ENCODE assay signal across 9 cellular contexts in the genomic region with DNA sequence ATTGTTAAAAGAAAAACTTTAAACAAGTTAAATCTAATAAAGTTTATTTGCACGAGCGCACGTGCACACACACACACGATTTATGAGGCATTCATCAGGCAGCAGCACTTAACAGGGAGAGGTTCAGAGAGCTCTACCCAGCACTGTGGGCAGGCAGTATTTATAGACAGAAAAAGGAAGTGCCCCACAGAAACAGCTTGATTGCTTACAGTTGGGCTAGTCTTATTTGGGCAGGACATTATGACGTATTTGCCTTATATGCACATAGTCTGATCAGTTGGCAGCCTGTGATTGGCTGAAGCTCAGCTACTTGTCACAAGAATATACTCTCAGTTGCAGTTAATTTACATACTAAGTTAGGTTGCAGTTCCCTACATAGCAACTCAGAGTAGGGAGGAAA. TPM values are rescaled to one million over a fixed set of nuclear protein-coding genes. Genes with fewer than 3 reads are reported as not detected.
DNase-seq lines count a peak whose midpoint lies in the region; ATAC-seq, FAIRE-seq and TF ChIP-seq lines count a peak whose summit lies in the region.
"Had no signal": no experiment of that assay in that cellular context is flagged by ENCODE, and none has a peak within 500 bp of the region (broad histone marks: within the 10 kb centered on the region; RNA-seq: fewer than 3 reads in every experiment).

No MANE protein-coding gene starts in this region.

- peak; percentile 39 for DNase-seq in GM12864 (ENCODE audit: low read depth)
- no peak for DNase-seq in activated CD8-positive, alpha-beta T cell treated with anti-CD3 and anti-CD28 coated beads, Interleukin-2, amount 10 ng/mL, durations not matched to agents 7 days and 5 days
- DNase-seq in neural crest cell (ENCODE audit: low read depth, low spot score), result no peak
- DNase-seq in GM12892 (ENCODE audit: insufficient read length), result no peak
- no peak for DNase-seq in epidermal melanocyte (ENCODE audit: insufficient read length, low spot score)

- no peak for TF ChIP-seq POLR2A in GM12892 (IDR thresholded peaks at IDR 0.05; ENCODE audit: low read depth, low read length)

- ATAC-seq in activated CD8-positive, alpha-beta T cell treated with anti-CD3 and anti-CD28 coated beads, Interleukin-2, amount 10 ng/mL, durations not matched to agents 7 days and 5 days, result no peak
- ATAC-seq in GM19463 (IDR thresholded peaks at IDR 0.05; ENCODE audit: unreplicated experiment), result no peak
- no peak for ATAC-seq in HG02970 (IDR thresholded peaks at IDR 0.05; ENCODE audit: low FRiP score, unreplicated experiment)

- H3K4me1 Mint-ChIP-seq in IgD-negative memory B cell (peaks cover 22 to 38% (median 29%) of the 10 kb centered on the region in 3 donors), neural crest cell (peaks cover 39% of the 10 kb centered on the region)
- H3K4me1 Mint-ChIP-seq in activated CD8-positive, alpha-beta T cell treated with anti-CD3 and anti-CD28 coated beads, Interleukin-2, amount 10 ng/mL, durations not matched to agents 7 days and 5 days (ENCODE audit: low read depth), result peaks cover 30% of the 10 kb centered on the region

- peaks cover 0 to 4% (median 0%) of the 10 kb centered on the region in 3 donors for H3K9me3 Mint-ChIP-seq in IgD-negative memory B cell
- peaks cover 10% of the 10 kb centered on the region for H3K9me3 Mint-ChIP-seq in activated CD8-positive, alpha-beta T cell treated with anti-CD3 and anti-CD28 coated beads, Interleukin-2, amount 10 ng/mL, durations not matched to agents 7 days and 5 days (ENCODE audit: insufficient read depth)
- H3K9me3 Mint-ChIP-seq in neural crest cell, result peaks cover 5% of the 10 kb centered on the region

- peak overlapping the region; percentile 53 to 99 (median 92) for H3K4me3 Mint-ChIP-seq in IgD-negative memory B cell
- no peak overlapping the region for H3K4me3 Mint-ChIP-seq in activated CD8-positive, alpha-beta T cell treated with anti-CD3 and anti-CD28 coated beads, Interleukin-2, amount 10 ng/mL, durations not matched to agents 7 days and 5 days
- peak overlapping the region; percentile 98 for H3K4me3 Mint-ChIP-seq in neural crest cell

- TF ChIP-seq CTCF in GM12864 (IDR thresholded peaks at IDR 0.05; ENCODE audit: low read depth, low read length, missing control alignments) (no peak), neural crest cell (conservative IDR thresholded peaks at IDR 0.05) (no peak)

- CTCF ChIA-PET in activated CD8-positive, alpha-beta T cell treated with anti-CD3 and anti-CD28 coated beads, Interleukin-2, amount 10 ng/mL, durations not matched to agents 7 days and 5 days (lab: Charles Lee), result interaction anchor here (1.1 to 2.3 kb wide), 5 partner anchors 9 to 741 kb away, joined by 3 to 13 read pairs (median 5); no protein-coding TSS in a partner anchor

- no peaks in the 10 kb centered on the region for H3K36me3 Mint-ChIP-seq in IgD-negative memory B cell
- H3K36me3 Mint-ChIP-seq in activated CD8-positive, alpha-beta T cell treated with anti-CD3 and anti-CD28 coated beads, Interleukin-2, amount 10 ng/mL, durations not matched to agents 7 days and 5 days (ENCODE audit: low read depth), result peaks cover 17% of the 10 kb centered on the region
- H3K36me3 Mint-ChIP-seq in neural crest cell (ENCODE audit: low read depth), result peaks cover 9% of the 10 kb centered on the region

- H3K27me3 Mint-ChIP-seq in IgD-negative memory B cell (no peaks in the 10 kb centered on the region), neural crest cell (ENCODE audit: low read depth) (peaks cover 4% of the 10 kb centered on the region)
- no peaks in the 10 kb centered on the region for H3K27me3 Mint-ChIP-seq in activated CD8-positive, alpha-beta T cell treated with anti-CD3 and anti-CD28 coated beads, Interleukin-2, amount 10 ng/mL, durations not matched to agents 7 days and 5 days (ENCODE audit: low read depth)

- no peak overlapping the region for H3K4me3 ChIP-seq in GM12864 (ENCODE audit: low read depth, low read length)

- H3K27ac Mint-ChIP-seq in IgD-negative memory B cell (peak overlapping the region; percentile 86 to 96 (median 89)), neural crest cell (ENCODE audit: unreplicated experiment) (no peak overlapping the region)
- peak overlapping the region; percentile 97 for H3K27ac Mint-ChIP-seq in activated CD8-positive, alpha-beta T cell treated with anti-CD3 and anti-CD28 coated beads, Interleukin-2, amount 10 ng/mL, durations not matched to agents 7 days and 5 days

- no peak for FAIRE-seq in GM12892 (lab: Jason Lieb, UNC)
- FAIRE-seq: islet of Langerhans had no signal

- POLR2A ChIA-PET in activated CD8-positive, alpha-beta T cell treated with anti-CD3 and anti-CD28 coated beads, Interleukin-2, amount 10 ng/mL, durations not matched to agents 7 days and 5 days (lab: Charles Lee), result interaction anchor here (0.6 to 1.3 kb wide), 2 partner anchors 17 to 110 kb away, joined by 3 to 4 read pairs; no protein-coding TSS in a partner anchor

RNA-seq across cellular contexts. Expression of a gene that starts 1.2 kb away (rescaled TPM):
- 37.9 TPM for polyA plus RNA-seq in IgD-negative memory B cell
- 10 to 100 TPM; 21.0 to 24.2 TPM for total RNA-seq in activated CD8-positive, alpha-beta T cell treated with anti-CD3 and anti-CD28 coated beads, Interleukin-2, amount 10 ng/mL, durations not matched to agents 7 days and 5 days
- total RNA-seq in neural crest cell, result 25.1 and 27.3 TPM in 2 replicates
- 26.1 TPM for polyA plus RNA-seq in GM12892 (2012; ENCODE audit: missing spikeins)
